Comparison of ENCODE assay signal across 21 cellular contexts in genomic region chr10:132652936-132653590, GRCh38.
"Had no signal": no experiment of that assay in that cellular context is flagged by ENCODE, and none has a peak within 500 bp of the region (broad histone marks: within the 10 kb centered on the region; RNA-seq: fewer than 3 reads in every experiment).

No MANE protein-coding gene starts in this region.

- H3K27ac ChIP-seq: ascending aorta, body of pancreas, VCaP had no signal

- ATAC-seq: activated CD8-positive, alpha-beta T cell treated with anti-CD3 and anti-CD28 coated beads for 36 hours; body of pancreas; PC-3; T-helper 17 cell had no signal

- H3K27me3 Mint-ChIP-seq: activated CD8-positive, alpha-beta T cell treated with anti-CD3 and anti-CD28 coated beads for 36 hours; activated naive CD4-positive, alpha-beta T cell treated with anti-CD3 and anti-CD28 coated beads, Interleukin-2, amount 50 U/mL, for 24 hours; central memory CD8-positive, alpha-beta T cell; T-helper 17 cell had no signal

- H3K9me3 ChIP-seq: ascending aorta, body of pancreas had no signal

- H3K27me3 ChIP-seq: ascending aorta, body of pancreas had no signal

- DNase-seq: activated CD4-positive, alpha-beta T cell treated with anti-CD3 and anti-CD28 coated beads for 4 hours; activated CD8-positive, alpha-beta memory T cell treated with anti-CD3 and anti-CD28 coated beads, Interleukin-2, amount 50 U/mL, for 4 hours; activated CD8-positive, alpha-beta T cell treated with anti-CD3 and anti-CD28 coated beads for 36 hours; activated effector memory CD4-positive, alpha-beta T cell treated with Interleukin-2 at 50 U/mL for 16 hours; activated naive CD4-positive, alpha-beta T cell; Kasumi-1; KBM-7; NCI-H1105 treated with DMSO at 0.1 percent for 48 hours; NCI-H1436 treated with DMSO at 0.1 percent for 48 hours; NCI-H187; NCI-H2081; NCI-H510A treated with DMSO at 0.1 percent for 48 hours; PC-3; SHP77 treated with DMSO at 0.1 percent for 48 hours; T-helper 17 cell had no signal

- H3K4me3 ChIP-seq: ascending aorta, body of pancreas had no signal

- H3K4me3 Mint-ChIP-seq: activated CD8-positive, alpha-beta T cell treated with anti-CD3 and anti-CD28 coated beads for 36 hours; activated naive CD4-positive, alpha-beta T cell treated with anti-CD3 and anti-CD28 coated beads, Interleukin-2, amount 50 U/mL, for 24 hours; activated T-helper 1 cell treated with anti-CD3 and anti-CD28 coated beads, Interleukin-12 subunit alpha, Interleukin-12 subunit beta, Interleukin-2, Interleukin-4 antibody, amounts not matched to agents 30 ng/mL and 10 ng/mL and 1 ng/mL, durations not matched to agents 14 hours and 24 hours and 36 hours; central memory CD8-positive, alpha-beta T cell; T-helper 17 cell had no signal

- H3K27ac Mint-ChIP-seq: activated CD8-positive, alpha-beta T cell treated with anti-CD3 and anti-CD28 coated beads for 36 hours; activated naive CD4-positive, alpha-beta T cell treated with anti-CD3 and anti-CD28 coated beads, Interleukin-2, amount 50 U/mL, for 24 hours; activated T-helper 1 cell treated with anti-CD3 and anti-CD28 coated beads, Interleukin-12 subunit alpha, Interleukin-12 subunit beta, Interleukin-2, Interleukin-4 antibody, amounts not matched to agents 30 ng/mL and 10 ng/mL and 1 ng/mL, durations not matched to agents 14 hours and 24 hours and 36 hours; T-helper 17 cell had no signal

- H3K9me3 Mint-ChIP-seq: activated CD8-positive, alpha-beta T cell treated with anti-CD3 and anti-CD28 coated beads for 36 hours; activated naive CD4-positive, alpha-beta T cell treated with anti-CD3 and anti-CD28 coated beads, Interleukin-2, amount 50 U/mL, for 24 hours; activated T-helper 1 cell treated with anti-CD3 and anti-CD28 coated beads, Interleukin-12 subunit alpha, Interleukin-12 subunit beta, Interleukin-2, Interleukin-4 antibody, amounts not matched to agents 30 ng/mL and 10 ng/mL and 1 ng/mL, durations not matched to agents 14 hours and 24 hours and 36 hours; central memory CD8-positive, alpha-beta T cell had no signal

- H3K4me1 ChIP-seq: ascending aorta had no signal
